9 cellular contexts compared by ENCODE assay signal in the genomic region with DNA sequence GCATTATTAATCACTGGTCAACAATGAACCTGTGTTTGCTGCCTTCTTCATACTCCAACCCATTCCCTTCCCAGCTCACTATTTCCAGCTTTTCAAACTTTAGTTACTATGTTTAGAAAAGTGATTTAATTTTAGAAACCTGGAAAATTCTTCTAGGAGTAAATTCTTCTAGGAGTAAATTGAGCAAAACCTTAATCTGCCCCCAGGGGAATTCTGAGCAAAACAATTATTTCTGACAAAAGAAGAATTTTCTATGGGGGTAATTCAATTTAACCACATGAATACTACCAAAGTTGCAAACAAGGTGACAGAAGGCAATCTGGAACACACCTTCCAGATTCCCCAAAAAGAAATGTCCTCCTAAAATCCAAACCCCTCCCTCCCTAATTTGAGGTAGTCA. TPM values are rescaled to one million over a fixed set of nuclear protein-coding genes. Genes with fewer than 3 reads are reported as not detected.
DNase-seq lines count a peak whose midpoint lies in the region; ATAC-seq and TF ChIP-seq lines count a peak whose summit lies in the region.
"Had no signal": no experiment of that assay in that cellular context is flagged by ENCODE, and none has a peak within 500 bp of the region (broad histone marks: within the 10 kb centered on the region; RNA-seq: fewer than 3 reads in every experiment).

No MANE protein-coding gene starts in this region.

- POLR2A ChIA-PET in CD4-positive, alpha-beta memory T cell (lab: Charles Lee; ENCODE audit: partially characterized antibody): interaction anchor here (1.1 to 3.5 kb wide), 6 partner anchors 19 to 67 kb away, joined by 4 to 40 read pairs (median 20); no protein-coding TSS in a partner anchor
- POLR2A ChIA-PET in Panc1 (lab: Charles Lee): no interaction called here

- H3K27ac ChIP-seq in CD4-positive, alpha-beta memory T cell (ENCODE audit: low read depth, low read length): no peak overlapping the region
- H3K27ac ChIP-seq in Panc1 (ENCODE audit: low read length): peak overlapping the region; percentile 77

- no peak for TF ChIP-seq CTCF in Panc1 (IDR thresholded peaks at IDR 0.05)
- TF ChIP-seq CTCF in epithelial cell of esophagus (IDR thresholded peaks at IDR 0.05; ENCODE audit: insufficient read depth, low read depth, low read length, missing control alignments): no peak
- TF ChIP-seq CTCF in osteocyte (IDR thresholded peaks at IDR 0.05): no peak

- peak overlapping the region in 5 of 7 donors; percentile 68 to 89 (median 80) for H3K27ac Mint-ChIP-seq in CD4-positive, alpha-beta memory T cell
- H3K27ac Mint-ChIP-seq in osteocyte (ENCODE audit: unreplicated experiment): peak overlapping the region; percentile 81

- peak overlapping the region; percentile 84 to 90 (median 87) for H3K4me3 Mint-ChIP-seq in CD4-positive, alpha-beta memory T cell
- peak overlapping the region; percentile 84 for H3K4me3 Mint-ChIP-seq in osteocyte (ENCODE audit: unreplicated experiment)

- no peaks in the 10 kb centered on the region for H3K27me3 ChIP-seq in CD4-positive, alpha-beta memory T cell (ENCODE audit: insufficient read depth, low read length)
- no peaks in the 10 kb centered on the region for H3K27me3 ChIP-seq in Panc1 (ENCODE audit: control insufficient read depth, insufficient read depth, low read length)

- no peaks in the 10 kb centered on the region for H3K27me3 Mint-ChIP-seq in CD4-positive, alpha-beta memory T cell
- H3K27me3 Mint-ChIP-seq in osteocyte (ENCODE audit: unreplicated experiment): no peaks in the 10 kb centered on the region

- no peak for DNase-seq in CD4-positive, alpha-beta memory T cell
- DNase-seq in Panc1 (ENCODE audit: low read depth, low spot score): no peak
- DNase-seq in epithelial cell of esophagus (ENCODE audit: low read depth): no peak
- DNase-seq in osteocyte (ENCODE audit: extremely low spot score, unreplicated experiment): no peak
- no peak for DNase-seq in medulla oblongata (ENCODE audit: extremely low spot score)
- DNase-seq in NCI-H2081 treated with DMSO at 0.1 percent for 48 hours (lab: John Stamatoyannopoulos, UW): no peak
- no peak for DNase-seq in pons (ENCODE audit: low spot score)

- no TSS peak for BruUV-seq in Panc1 (replicated peaks; lab: Mats Ljungman, UMichigan)

- H3K36me3 ChIP-seq in CD4-positive, alpha-beta memory T cell (ENCODE audit: insufficient read depth, low read length): no peaks in the 10 kb centered on the region
- no peaks in the 10 kb centered on the region for H3K36me3 ChIP-seq in Panc1 (ENCODE audit: control insufficient read depth, insufficient read depth, low read length)

- no peaks in the 10 kb centered on the region for H3K9me3 Mint-ChIP-seq in CD4-positive, alpha-beta memory T cell
- no peaks in the 10 kb centered on the region for H3K9me3 Mint-ChIP-seq in osteocyte (ENCODE audit: unreplicated experiment)

- H3K4me1 Mint-ChIP-seq in CD4-positive, alpha-beta memory T cell: peaks cover 19 to 53% (median 33%) of the 10 kb centered on the region in 4 donors
- peaks cover 66% of the 10 kb centered on the region for H3K4me1 Mint-ChIP-seq in osteocyte (ENCODE audit: unreplicated experiment)

- H3K4me3 ChIP-seq in CD4-positive, alpha-beta memory T cell (ENCODE audit: low read length in 2 of 2): no peak overlapping the region
- H3K4me3 ChIP-seq in Panc1 (ENCODE audit: low read depth in 2 of 2, low read length in 2 of 2): peak overlapping the region; percentile 74 to 96
- peak overlapping the region; percentile 95 for H3K4me3 ChIP-seq in epithelial cell of esophagus (ENCODE audit: low read length)

- no peaks in the 10 kb centered on the region for H3K9me3 ChIP-seq in CD4-positive, alpha-beta memory T cell (ENCODE audit: control insufficient read depth in 1 of 2, low read length in 2 of 2)
- no peaks in the 10 kb centered on the region for H3K9me3 ChIP-seq in Panc1 (ENCODE audit: control insufficient read depth, insufficient read depth, low read depth, low read length)

- H3K36me3 Mint-ChIP-seq in CD4-positive, alpha-beta memory T cell: peaks cover 0 to 4% of the 10 kb centered on the region in 2 donors
- H3K36me3 Mint-ChIP-seq in osteocyte (ENCODE audit: unreplicated experiment): no peaks in the 10 kb centered on the region

- intact Hi-C loops in CD4-positive, alpha-beta memory T cell (cut with micrococcal nuclease): loop anchor here (5.0 kb wide), 1 partner anchor 150 kb away; the partner anchor contains the start of genes KDM1A and TEX46
- intact Hi-C loops in Panc1 (cut with micrococcal nuclease; ENCODE audit: unreplicated experiment): no loop called here

- H3K4me1 ChIP-seq in CD4-positive, alpha-beta memory T cell (ENCODE audit: insufficient read depth, low read length): peaks cover 23% of the 10 kb centered on the region
- peaks cover 23% of the 10 kb centered on the region; the same call in 1 of the 2 replicates for H3K4me1 ChIP-seq in Panc1 (ENCODE audit: control insufficient read depth, insufficient read depth, low read length)

- in situ Hi-C loops in Panc1 (cut with HindIII; ENCODE audit: low pct_unique_long_range_greater_than_20kb, low sequenced_read_pairs): no loop called here

- ATAC-seq in Panc1 (no peak), HG03045 (IDR thresholded peaks at IDR 0.05; ENCODE audit: unreplicated experiment) (no peak)

- CTCF ChIA-PET in CD4-positive, alpha-beta memory T cell (lab: Charles Lee; ENCODE audit: partially characterized antibody): interaction anchor here (0.8 to 13.6 kb wide), 6 partner anchors 18 to 68 kb away, joined by 3 to 126 read pairs (median 4); no protein-coding TSS in a partner anchor
- CTCF ChIA-PET in Panc1 (lab: Charles Lee): interaction anchor here (0.6 kb wide), 1 partner anchor 177 kb away, joined by 6 read pairs; the partner anchor contains the start of gene HNRNPR

RNA-seq across cellular contexts. Expression of gene LUZP1, which starts 1.8 kb away (rescaled TPM):
- 10 to 100 TPM; 24.7 to 27.9 TPM for total RNA-seq in CD4-positive, alpha-beta memory T cell
- 10 to 100 TPM; 11.6 to 39.3 TPM for polyA plus RNA-seq in CD4-positive, alpha-beta memory T cell
- total RNA-seq in Panc1 (2021; ENCODE audit: unreplicated experiment): 40.2 TPM
- polyA plus RNA-seq in Panc1 (2012; ENCODE audit: insufficient read length): 14.4 TPM
- total RNA-seq in osteocyte: 47.4 and 47.6 TPM in 2 replicates

RNA-seq across cellular contexts. Expression of gene HTR1D, which starts 50.4 kb away (rescaled TPM):
- not detected for total RNA-seq in CD4-positive, alpha-beta memory T cell
- polyA plus RNA-seq in CD4-positive, alpha-beta memory T cell: not detected
- total RNA-seq in Panc1 (2021; ENCODE audit: unreplicated experiment) (3.5 TPM), osteocyte (1.2 and 1.6 TPM in 2 replicates)
- 1.2 TPM for polyA plus RNA-seq in Panc1 (2012; ENCODE audit: insufficient read length)
- total RNA-seq: LHCN-M2 had no signal

Comparison
In these comparisons a context has a peak if more than half of its experiments do, and no peak if none do; other contexts are left out.
1. H3K4me3 ChIP-seq: peak in Panc1 (2 of 2) and epithelial cell of esophagus (single experiment); none in CD4-positive, alpha-beta memory T cell (0 of 2).